21 cellular contexts compared by ENCODE assay signal in the genomic region with DNA sequence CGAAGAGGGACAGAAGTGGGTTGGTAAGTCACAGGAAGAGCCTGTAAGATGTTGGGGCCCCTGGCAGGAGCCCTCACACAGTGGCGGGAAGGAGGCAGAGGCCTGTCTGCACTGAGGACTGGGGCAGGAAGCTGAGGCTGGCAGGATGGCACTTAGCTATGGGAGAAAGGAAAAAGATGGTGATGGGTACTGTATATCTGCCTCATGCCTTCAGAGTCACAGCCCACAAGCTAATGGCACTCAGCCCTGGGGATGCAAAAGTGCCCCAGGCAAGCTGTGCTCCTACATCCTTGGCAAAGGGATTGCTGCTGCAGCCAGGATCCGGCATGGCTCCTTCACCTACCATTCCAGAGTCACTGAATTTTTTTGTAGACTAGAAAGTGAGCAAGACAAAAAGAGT. TPM values are rescaled to one million over a fixed set of nuclear protein-coding genes. Genes with fewer than 3 reads are reported as not detected.
A peak's percentile ranks its signal among the peaks of the same experiment; 100 is the strongest.
DNase-seq lines count a peak whose midpoint lies in the region; ATAC-seq and TF ChIP-seq lines count a peak whose summit lies in the region.
"Had no signal": no experiment of that assay in that cellular context is flagged by ENCODE, and none has a peak within 500 bp of the region (broad histone marks: within the 10 kb centered on the region; RNA-seq: fewer than 3 reads in every experiment).

No MANE protein-coding gene starts in this region.

- H3K4me3 ChIP-seq in Loucy (ENCODE audit: low read length, poor library complexity, severe bottlenecking) (no peak overlapping the region), left lung (no peak overlapping the region)
- H3K4me3 ChIP-seq: lung, MG63, ovary, skin epidermis, stomach, upper lobe of right lung had no signal

- TF ChIP-seq CTCF in Loucy (conservative IDR thresholded peaks at IDR 0.05; ENCODE audit: low read length) (no peak), left lung (IDR thresholded peaks at IDR 0.05) (no peak)

- H3K36me3 ChIP-seq in Loucy (ENCODE audit: insufficient read depth, low read length) (no peaks in the 10 kb centered on the region), left lung (no peaks in the 10 kb centered on the region)
- H3K36me3 ChIP-seq: MG63, ovary, stomach, upper lobe of right lung had no signal

- peaks cover 4% of the 10 kb centered on the region; the same call in 1 of the 2 replicates for H3K79me2 ChIP-seq in Loucy (ENCODE audit: insufficient read depth, low read length)

- H3K9me3 ChIP-seq in Loucy (ENCODE audit: insufficient read depth, low read depth, low read length): no peaks in the 10 kb centered on the region
- H3K9me3 ChIP-seq in left lung: no peaks in the 10 kb centered on the region
- H3K9me3 ChIP-seq: MG63, ovary, stomach, upper lobe of right lung had no signal

- ATAC-seq in HG02623 (IDR thresholded peaks at IDR 0.05; ENCODE audit: unreplicated experiment) (no peak), left lung (no peak)

- H3K9ac ChIP-seq in Loucy (ENCODE audit: low read depth, low read length, poor library complexity, severe bottlenecking): peak overlapping the region; percentile 57

- H3F3A ChIP-seq in Loucy (ENCODE audit: low read depth): peaks cover 9% of the 10 kb centered on the region; the same call in 1 of the 2 replicates

- no peaks in the 10 kb centered on the region for H4K20me1 ChIP-seq in Loucy (ENCODE audit: insufficient read depth, low read length, poor library complexity, severe bottlenecking)

- H3K27ac ChIP-seq in cingulate gyrus (ENCODE audit: low read depth, low read length) (peak overlapping the region; percentile 78), left lung (no peak overlapping the region)
- H3K27ac ChIP-seq: ovary, skin epidermis, stomach, upper lobe of right lung had no signal

- no peaks in the 10 kb centered on the region for H3K9me2 ChIP-seq in Loucy (replicated peaks; ENCODE audit: low read depth, low read length)

- intact Hi-C loops in posterior vena cava (cut with DNase I) (loop anchor here (5.0 to 10.0 kb wide), 2 partner anchors 188 to 410 kb away; no protein-coding TSS in a partner anchor), left lung (cut with DNase I) (loop anchor here in 1 of 2 donors (10.0 kb wide), 1 partner anchor 198 kb away; no protein-coding TSS in a partner anchor)

- H3K4me1 ChIP-seq in Loucy (ENCODE audit: insufficient read depth, low read length, poor library complexity, severe bottlenecking) (peaks cover 57% of the 10 kb centered on the region), left lung (no peaks in the 10 kb centered on the region)

- H3K27me3 ChIP-seq in Loucy (ENCODE audit: insufficient read depth, low read length, poor library complexity, severe bottlenecking) (no peaks in the 10 kb centered on the region), left lung (no peaks in the 10 kb centered on the region)
- H3K27me3 ChIP-seq: MG63, ovary, upper lobe of right lung had no signal

- peak overlapping the region; percentile 91 for H3K4me2 ChIP-seq in Loucy (ENCODE audit: low read depth, low read length, poor library complexity, severe bottlenecking)

- H2AFZ ChIP-seq in Loucy (ENCODE audit: low read length): no peak overlapping the region

- peak; percentile 12 for DNase-seq in EH (ENCODE audit: low read depth)
- DNase-seq in posterior vena cava (ENCODE audit: low spot score): peak; percentile 59
- no peak for DNase-seq in left lung
- DNase-seq in activated CD4-positive, CD25-positive, alpha-beta regulatory T cell treated with anti-CD3 and anti-CD28 coated beads, Interleukin-2, amount 50 U/mL, for 72 hours: no peak
- DNase-seq in activated naive CD4-positive, alpha-beta T cell treated with anti-CD3 and anti-CD28 coated beads, Interleukin-2, amount 50 U/mL, for 16 hours: no peak
- DNase-seq: MG63; NCI-H146; SIG-M5; stimulated activated CD4-positive, alpha-beta T cell treated with anti-CD3 and anti-CD28 coated beads, Interleukin-2, amount 100 ng/mL, for 48 hours; stomach had no signal

RNA-seq across cellular contexts. Expression of gene ACSL6, which starts 8.8 kb away (rescaled TPM):
- total RNA-seq in posterior vena cava (under 1 TPM; 0.32 to 0.62 TPM), left lung (1 to 10 TPM in 1 of 2 donors, under 1 TPM in 1; 0.68 to 1.1 TPM)

RNA-seq across cellular contexts. Expression of gene MEIKIN, which starts 57.2 kb away (rescaled TPM):
- total RNA-seq in posterior vena cava (1 to 10 TPM in 1 of 2 donors, not detected in 1; 1.4 TPM), left lung (1 to 10 TPM in 1 of 2 donors, under 1 TPM in 1; 0.85 to 1.5 TPM)
- total RNA-seq: activated CD8-positive, alpha-beta memory T cell treated with anti-CD3 and anti-CD28 coated beads for 36 hours; fibroblast of lung; H4; lung; ovary; T-helper 1 cell treated with Interleukin-12 subunit alpha and Interleukin-12 subunit beta and Interleukin-4 antibody, amounts not matched to agents 30 ng/mL and 1 ng/mL, for 36 hours; upper lobe of right lung had no signal

RNA-seq across cellular contexts. Expression of gene IL3, which starts 57.8 kb away (rescaled TPM):
- total RNA-seq in posterior vena cava: not detected
- total RNA-seq in left lung: not detected
- total RNA-seq: fibroblast of lung, H4, lung, ovary, stomach, upper lobe of right lung had no signal

Comparison
In these comparisons a context has a peak if more than half of its experiments do, and no peak if none do; other contexts are left out.
1. DNase-seq: peak in EH (single experiment) and posterior vena cava (single experiment); none in left lung (0 of 2), activated CD4-positive, CD25-positive, alpha-beta regulatory T cell treated with anti-CD3 and anti-CD28 coated beads, Interleukin-2, amount 50 U/mL, for 72 hours (single experiment) and activated naive CD4-positive, alpha-beta T cell treated with anti-CD3 and anti-CD28 coated beads, Interleukin-2, amount 50 U/mL, for 16 hours (single experiment).